ENCODE assay signal across 16 cellular contexts in genomic region chr17:15498107-15498506, GRCh38. TPM values are rescaled to one million over a fixed set of nuclear protein-coding genes. Genes with fewer than 3 reads are reported as not detected.
A peak's percentile ranks its signal among the peaks of the same experiment; 100 is the strongest.
DNase-seq lines count a peak whose midpoint lies in the region; ATAC-seq and TF ChIP-seq lines count a peak whose summit lies in the region.
"Had no signal": no experiment of that assay in that cellular context is flagged by ENCODE, and none has a peak within 500 bp of the region (broad histone marks: within the 10 kb centered on the region; RNA-seq: fewer than 3 reads in every experiment).

No MANE protein-coding gene starts in this region.

- H3K36me3 ChIP-seq in Loucy (ENCODE audit: insufficient read depth, low read length): no peaks in the 10 kb centered on the region
- H3K36me3 ChIP-seq: left ventricle myocardium inferior had no signal

- H3K9ac ChIP-seq in Loucy (ENCODE audit: low read depth, low read length, poor library complexity, severe bottlenecking): no peak overlapping the region

- H3K27me3 Mint-ChIP-seq in WTC11 (ENCODE audit: low read depth): no peaks in the 10 kb centered on the region

- DNase-seq in activated CD4-positive, alpha-beta T cell treated with anti-CD3 and anti-CD28 coated beads for 48 hours: peak; percentile 19
- no peak for DNase-seq in activated CD4-positive, alpha-beta T cell treated with anti-CD3 and anti-CD28 coated beads for 1 hour
- peak; percentile 24 for DNase-seq in WTC11 (ENCODE audit: low spot score)
- peak; percentile 25 for DNase-seq in midbrain (lab: John Stamatoyannopoulos, UW)
- no peak for DNase-seq in COR-L47 (lab: John Stamatoyannopoulos, UW)
- DNase-seq in DMS114 treated with DMSO at 0.1 percent for 48 hours (lab: John Stamatoyannopoulos, UW; ENCODE audit: unreplicated experiment): no peak
- no peak for DNase-seq in NCI-H1092 treated with DMSO at 0.1 percent for 48 hours (lab: John Stamatoyannopoulos, UW)
- DNase-seq: activated CD4-positive, alpha-beta T cell treated with anti-CD3 and anti-CD28 coated beads for 4 hours; H7; left ventricle myocardium inferior; naive thymus-derived CD8-positive, alpha-beta T cell; NCI-H1694 treated with DMSO at 0.1 percent for 48 hours; stimulated activated CD4-positive, alpha-beta T cell treated with anti-CD3 and anti-CD28 coated beads, Interleukin-1b, Interleukin-23, amount 100 ng/mL, for 48 hours had no signal

- no peaks in the 10 kb centered on the region for H3K79me2 ChIP-seq in Loucy (ENCODE audit: insufficient read depth, low read length)

- H3K4me3 Mint-ChIP-seq in WTC11: no peak overlapping the region
- H3K4me3 Mint-ChIP-seq: brain; naive thymus-derived CD8-positive, alpha-beta T cell had no signal

- H2AFZ ChIP-seq in Loucy (ENCODE audit: low read length): peak overlapping the region; percentile 68; the same call in 1 of the 2 replicates

- no peak overlapping the region for H3K4me2 ChIP-seq in Loucy (ENCODE audit: low read depth, low read length, poor library complexity, severe bottlenecking)

- no peaks in the 10 kb centered on the region for H3F3A ChIP-seq in Loucy (ENCODE audit: low read depth)

- POLR2A ChIA-PET in WTC11 (lab: Charles Lee): no interaction called here

- peaks cover 22% of the 10 kb centered on the region for H3K4me1 Mint-ChIP-seq in WTC11

- no peaks in the 10 kb centered on the region for H3K4me1 ChIP-seq in Loucy (ENCODE audit: insufficient read depth, low read length, poor library complexity, severe bottlenecking)

- TF ChIP-seq CTCF in Loucy (conservative IDR thresholded peaks at IDR 0.05; ENCODE audit: low read length) (no peak), WTC11 (IDR thresholded peaks at IDR 0.05) (no peak)

- peaks cover 12% of the 10 kb centered on the region for H3K27me3 ChIP-seq in Loucy (ENCODE audit: insufficient read depth, low read length, poor library complexity, severe bottlenecking)

- H3K36me3 Mint-ChIP-seq in WTC11: peaks cover 39% of the 10 kb centered on the region

- H3K9me3 ChIP-seq in Loucy (ENCODE audit: insufficient read depth, low read depth, low read length): no peaks in the 10 kb centered on the region
- H3K9me3 ChIP-seq: left ventricle myocardium inferior had no signal

- CTCF ChIA-PET in WTC11 (lab: Charles Lee): interaction anchor here (0.6 to 1.5 kb wide), 4 partner anchors 65 to 250 kb away, joined by 3 to 5 read pairs (median 4); no protein-coding TSS in a partner anchor

- H3K4me3 ChIP-seq in Loucy (ENCODE audit: low read length, poor library complexity, severe bottlenecking): no peak overlapping the region
- H3K4me3 ChIP-seq: left ventricle myocardium inferior had no signal

- no peaks in the 10 kb centered on the region for H3K9me2 ChIP-seq in Loucy (replicated peaks; ENCODE audit: low read depth, low read length)

- no peaks in the 10 kb centered on the region for H4K20me1 ChIP-seq in Loucy (ENCODE audit: insufficient read depth, low read length, poor library complexity, severe bottlenecking)

- no peak overlapping the region for H3K27ac Mint-ChIP-seq in WTC11
- H3K27ac Mint-ChIP-seq: activated T-helper 2 cell treated with anti-CD3 and anti-CD28 coated beads, Interferon-gamma antibody, Interleukin-2, Interleukin-4, amounts not matched to agents 10 μg/mL and 5 μg/mL and 100 μg/mL, durations not matched to agents 14 hours and 24 hours and 36 hours; brain had no signal

- H3K9me3 Mint-ChIP-seq in WTC11: peaks cover 3% of the 10 kb centered on the region; the same call in 1 of the 2 replicates
- H3K9me3 Mint-ChIP-seq: activated T-helper 2 cell treated with anti-CD3 and anti-CD28 coated beads, Interferon-gamma antibody, Interleukin-2, Interleukin-4, amounts not matched to agents 10 μg/mL and 5 μg/mL and 100 μg/mL, durations not matched to agents 14 hours and 24 hours and 36 hours; brain; naive thymus-derived CD8-positive, alpha-beta T cell had no signal

- peak; percentile 47 for ATAC-seq in WTC11
- ATAC-seq: naive thymus-derived CD8-positive, alpha-beta T cell had no signal

TF ChIP-seq in WTC11, 78 proteins besides CTCF, POLR2A, EP300 and RAD21:
- TF ChIP-seq JUN (CRISPR knock-in tag; IDR thresholded peaks at IDR 0.05): no peak
- TF ChIP-seq NFYB (CRISPR knock-in tag; conservative IDR thresholded peaks at IDR 0.05; ENCODE audit: low read depth): peak; percentile 52
- peak; percentile 94 for TF ChIP-seq USF2 (CRISPR knock-in tag; IDR thresholded peaks at IDR 0.05)
- TF ChIP-seq, protein P1, sequence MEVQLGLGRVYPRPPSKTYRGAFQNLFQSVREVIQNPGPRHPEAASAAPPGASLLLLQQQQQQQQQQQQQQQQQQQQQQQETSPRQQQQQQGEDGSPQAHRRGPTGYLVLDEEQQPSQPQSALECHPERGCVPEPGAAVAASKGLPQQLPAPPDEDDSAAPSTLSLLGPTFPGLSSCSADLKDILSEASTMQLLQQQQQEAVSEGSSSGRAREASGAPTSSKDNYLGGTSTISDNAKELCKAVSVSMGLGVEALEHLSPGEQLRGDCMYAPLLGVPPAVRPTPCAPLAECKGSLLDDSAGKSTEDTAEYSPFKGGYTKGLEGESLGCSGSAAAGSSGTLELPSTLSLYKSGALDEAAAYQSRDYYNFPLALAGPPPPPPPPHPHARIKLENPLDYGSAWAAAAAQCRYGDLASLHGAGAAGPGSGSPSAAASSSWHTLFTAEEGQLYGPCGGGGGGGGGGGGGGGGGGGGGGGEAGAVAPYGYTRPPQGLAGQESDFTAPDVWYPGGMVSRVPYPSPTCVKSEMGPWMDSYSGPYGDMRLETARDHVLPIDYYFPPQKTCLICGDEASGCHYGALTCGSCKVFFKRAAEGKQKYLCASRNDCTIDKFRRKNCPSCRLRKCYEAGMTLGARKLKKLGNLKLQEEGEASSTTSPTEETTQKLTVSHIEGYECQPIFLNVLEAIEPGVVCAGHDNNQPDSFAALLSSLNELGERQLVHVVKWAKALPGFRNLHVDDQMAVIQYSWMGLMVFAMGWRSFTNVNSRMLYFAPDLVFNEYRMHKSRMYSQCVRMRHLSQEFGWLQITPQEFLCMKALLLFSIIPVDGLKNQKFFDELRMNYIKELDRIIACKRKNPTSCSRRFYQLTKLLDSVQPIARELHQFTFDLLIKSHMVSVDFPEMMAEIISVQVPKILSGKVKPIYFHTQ (CRISPR knock-in tag; IDR thresholded peaks at IDR 0.05): no peak
- peak; percentile 94 for TF ChIP-seq USF1 (CRISPR knock-in tag; IDR thresholded peaks at IDR 0.05)
- TF ChIP-seq MXD4 (CRISPR knock-in tag; IDR thresholded peaks at IDR 0.05; ENCODE audit: borderline replicate concordance): no peak

RNA-seq across cellular contexts. Expression of gene CDRT4, which starts 30.7 kb away (rescaled TPM):
- 4.9 to 8.3 TPM (median 6.5 TPM) in 3 replicates for total RNA-seq in WTC11 (2021)

Comparison
In these comparisons a context has a peak if more than half of its experiments do, and no peak if none do; other contexts are left out.
1. DNase-seq: peak in activated CD4-positive, alpha-beta T cell treated with anti-CD3 and anti-CD28 coated beads for 48 hours (single experiment), WTC11 (single experiment) and midbrain (single experiment); none in activated CD4-positive, alpha-beta T cell treated with anti-CD3 and anti-CD28 coated beads for 1 hour (single experiment), COR-L47 (single experiment), DMS114 treated with DMSO at 0.1 percent for 48 hours (single experiment) and NCI-H1092 treated with DMSO at 0.1 percent for 48 hours (single experiment).